ENCODE assay signal across 11 cellular contexts in the genomic region with DNA sequence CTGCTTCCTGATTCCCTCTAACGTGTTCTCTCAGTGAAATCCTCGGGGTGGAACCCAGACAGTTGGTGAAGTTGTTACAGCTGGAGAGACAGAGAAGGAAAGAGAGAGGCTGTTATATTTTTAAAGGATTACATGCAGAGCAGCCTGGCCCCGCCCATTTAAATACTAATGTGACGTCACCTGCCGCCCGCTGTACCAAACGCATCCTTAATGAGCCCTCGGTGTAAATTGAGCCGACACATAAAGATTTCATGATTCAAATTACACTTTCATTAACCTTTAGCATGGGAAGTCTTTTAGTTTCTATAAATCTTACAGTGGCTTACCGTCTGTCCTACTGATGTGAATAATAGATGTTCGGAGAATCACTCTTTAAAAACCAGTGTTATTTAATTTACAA.
A peak's percentile ranks its signal among the peaks of the same experiment; 100 is the strongest.
DNase-seq lines count a peak whose midpoint lies in the region; ATAC-seq and TF ChIP-seq lines count a peak whose summit lies in the region.
"Had no signal": no experiment of that assay in that cellular context is flagged by ENCODE, and none has a peak within 500 bp of the region (broad histone marks: within the 10 kb centered on the region; RNA-seq: fewer than 3 reads in every experiment).

No MANE protein-coding gene starts in this region.

- ATAC-seq in naive B cell (ENCODE audit: low read depth in 2 of 2) (peak; percentile 45 to 49), HG03045 (IDR thresholded peaks at IDR 0.05; ENCODE audit: unreplicated experiment) (no peak)

- peak overlapping the region; percentile 92 for H3K27ac ChIP-seq in WERI-Rb-1

- peaks cover 0 to 5% (median 0%) of the 10 kb centered on the region in 7 donors for H3K9me3 Mint-ChIP-seq in naive B cell

- H3K36me3 Mint-ChIP-seq in naive B cell: peaks cover 0 to 3% of the 10 kb centered on the region in 2 donors

- H3K4me3 Mint-ChIP-seq in naive B cell: peak overlapping the region; percentile 63 to 96 (median 89)

- no peaks in the 10 kb centered on the region for H3K36me3 ChIP-seq in WERI-Rb-1

- TF ChIP-seq CTCF in WERI-Rb-1 (IDR thresholded peaks at IDR 0.05; ENCODE audit: low read depth, low read length): no peak

- H3K9me3 ChIP-seq in WERI-Rb-1 (ENCODE audit: severe bottlenecking): peaks cover 10% of the 10 kb centered on the region

- H3K27ac Mint-ChIP-seq in naive B cell: peak overlapping the region; percentile 50 to 97 (median 72)

- H3K4me3 ChIP-seq in WERI-Rb-1 (ENCODE audit: low read depth, low read length): peak overlapping the region; percentile 49

- H3K27me3 Mint-ChIP-seq in naive B cell: peaks cover 0 to 3% (median 0%) of the 10 kb centered on the region in 3 donors

- H3K27me3 ChIP-seq in WERI-Rb-1 (ENCODE audit: insufficient read depth, low read depth, severe bottlenecking): no peaks in the 10 kb centered on the region

- DNase-seq in ELR (ENCODE audit: low read depth) (peak; percentile 13), NCI-H1417 treated with DMSO at 0.1 percent for 48 hours (lab: John Stamatoyannopoulos, UW) (peak; percentile 92), WERI-Rb-1 (peak; percentile 92), naive B cell (peak; percentile 58), GDM1 (lab: John Stamatoyannopoulos, UW) (no peak), midbrain (lab: John Stamatoyannopoulos, UW) (no peak), activated gamma-delta T cell (lab: John Stamatoyannopoulos, UW) (no peak)
- DNase-seq: cerebellar nuclear complex; posterior cingulate gyrus; stimulated activated CD8-positive, alpha-beta memory T cell treated with anti-CD3 and anti-CD28 coated beads, Interleukin-4, amount 100 ng/mL, for 48 hours had no signal

- H3K4me1 Mint-ChIP-seq in naive B cell: peaks cover 18 to 39% (median 32%) of the 10 kb centered on the region in 3 donors

Comparison
In these comparisons a context has a peak if more than half of its experiments do, and no peak if none do; other contexts are left out.
1. DNase-seq: peak in ELR (single experiment), NCI-H1417 treated with DMSO at 0.1 percent for 48 hours (single experiment), WERI-Rb-1 (single experiment) and naive B cell (single experiment); none in GDM1 (single experiment), midbrain (single experiment) and activated gamma-delta T cell (single experiment).